In genomic region chr20:36792422-36792821, GRCh38 we compare ENCODE assay signal across 8 cellular contexts. TPM values are rescaled to one million over a fixed set of nuclear protein-coding genes. Genes with fewer than 3 reads are reported as not detected.
DNase-seq lines count a peak whose midpoint lies in the region; ATAC-seq and TF ChIP-seq lines count a peak whose summit lies in the region.

No MANE protein-coding gene starts in this region.

- no peak overlapping the region for H3K9ac ChIP-seq in KMS-11

- in situ Hi-C loops in G401 (cut with HindIII; ENCODE audit: low sequenced_read_pairs): no loop called here

- DNase-seq in G401 (ENCODE audit: low spot score) (peak; percentile 86), hepatic stellate cell (ENCODE audit: low spot score) (peak; percentile 67), activated T-cell treated with anti-CD3 and anti-CD28 coated beads for 4 hours (no peak)
- no peak for DNase-seq in naive thymus-derived CD8-positive, alpha-beta T cell

- peak; percentile 35; the same call in 1 of the 2 replicates for TF ChIP-seq CTCF in KMS-11 (conservative IDR thresholded peaks at IDR 0.05; ENCODE audit: low read depth, low read length)
- TF ChIP-seq CTCF in VCaP (conservative IDR thresholded peaks at IDR 0.05): peak; percentile 86

- no peak overlapping the region for H3K4me2 ChIP-seq in KMS-11

- H4K20me1 ChIP-seq in KMS-11 (ENCODE audit: insufficient read depth): no peaks in the 10 kb centered on the region

- POLR2A ChIA-PET in naive thymus-derived CD8-positive, alpha-beta T cell (lab: Charles Lee): interaction anchor here (0.7 kb wide), 1 partner anchor 679 kb away, joined by 3 read pairs; no protein-coding TSS in a partner anchor

- no peak overlapping the region for H3K4me3 Mint-ChIP-seq in naive thymus-derived CD8-positive, alpha-beta T cell

- peaks cover 0 to 1% (median 0%) of the 10 kb centered on the region in 4 donors for H3K4me1 Mint-ChIP-seq in naive thymus-derived CD8-positive, alpha-beta T cell

- H3K27me3 Mint-ChIP-seq in naive thymus-derived CD8-positive, alpha-beta T cell: no peaks in the 10 kb centered on the region

- H3K79me2 ChIP-seq in KMS-11 (ENCODE audit: insufficient read depth, low read depth): no peaks in the 10 kb centered on the region

- H3K36me3 ChIP-seq in KMS-11 (ENCODE audit: insufficient read depth): no peaks in the 10 kb centered on the region

- no peaks in the 10 kb centered on the region for H3K27me3 ChIP-seq in KMS-11 (ENCODE audit: insufficient read depth, low read depth)

- H3K27ac Mint-ChIP-seq in naive thymus-derived CD8-positive, alpha-beta T cell: no peak overlapping the region

- peaks cover 0 to 9% (median 4%) of the 10 kb centered on the region in 3 donors for H3K36me3 Mint-ChIP-seq in naive thymus-derived CD8-positive, alpha-beta T cell

- H3K4me3 ChIP-seq in KMS-11 (IDR thresholded peaks at IDR 0.05; ENCODE audit: insufficient read depth, low read depth, low read length): no peak overlapping the region

- peaks cover 6% of the 10 kb centered on the region for H3K4me1 ChIP-seq in KMS-11 (ENCODE audit: low read depth, poor library complexity, severe bottlenecking)

- H2AFZ ChIP-seq in KMS-11 (ENCODE audit: low read depth): no peak overlapping the region

- no peaks in the 10 kb centered on the region for H3K9me3 Mint-ChIP-seq in naive thymus-derived CD8-positive, alpha-beta T cell

- no peak for ATAC-seq in HG03135 (IDR thresholded peaks at IDR 0.05; ENCODE audit: unreplicated experiment)
- ATAC-seq in HG02885 (IDR thresholded peaks at IDR 0.05; ENCODE audit: poor library complexity, unreplicated experiment): no peak
- no peak for ATAC-seq in naive thymus-derived CD8-positive, alpha-beta T cell

- no peak overlapping the region for H3K27ac ChIP-seq in KMS-11
- peak overlapping the region; percentile 53 for H3K27ac ChIP-seq in VCaP

RNA-seq across cellular contexts. Expression of gene DSN1, which starts 18.9 kb away (rescaled TPM):
- 31.0 and 31.1 TPM in 2 replicates for total RNA-seq in G401 (2014; rRNA removed; shearing (Covaris generic))
- total RNA-seq in naive thymus-derived CD8-positive, alpha-beta T cell: 10 to 100 TPM; 12.3 to 12.6 TPM
- 10 to 100 TPM in 1 of 3 donors, 1 to 10 TPM in 2; 8.6 to 10.4 (median 8.7) TPM for polyA plus RNA-seq in naive thymus-derived CD8-positive, alpha-beta T cell

RNA-seq across cellular contexts. Expression of gene NDRG3, which starts 46.5 kb away (rescaled TPM):
- 27.8 and 34.6 TPM in 2 replicates for total RNA-seq in G401 (2014; rRNA removed; shearing (Covaris generic))
- 10 to 100 TPM; 28.9 to 32.8 TPM for total RNA-seq in naive thymus-derived CD8-positive, alpha-beta T cell
- 10 to 100 TPM; 40.0 to 44.5 (median 40.3) TPM for polyA plus RNA-seq in naive thymus-derived CD8-positive, alpha-beta T cell

Comparison
In these comparisons a context has a peak if more than half of its experiments do, and no peak if none do; other contexts are left out.
1. DNase-seq: peak in G401 (single experiment) and hepatic stellate cell (single experiment); none in activated T-cell treated with anti-CD3 and anti-CD28 coated beads for 4 hours (single experiment) and naive thymus-derived CD8-positive, alpha-beta T cell (0 of 10).